ENCODE assay signal across 8 cellular contexts in genomic region chr6:45714795-45715507, GRCh38.
DNase-seq lines count a peak whose midpoint lies in the region; ATAC-seq, FAIRE-seq and TF ChIP-seq lines count a peak whose summit lies in the region.

No MANE protein-coding gene starts in this region.

- H3K4me1 ChIP-seq in mucosa of rectum (ENCODE audit: control insufficient read depth in 2 of 2, insufficient read depth in 2 of 2, low read length in 2 of 2): peaks cover 0 to 2% of the 10 kb centered on the region in 2 donors

- H3K4me3 ChIP-seq in epithelial cell of esophagus (ENCODE audit: low read length) (no peak overlapping the region), mucosa of rectum (ENCODE audit: low read length in 2 of 2) (peak overlapping the region in 1 of 2 donors; percentile 40)

- H3K36me3 ChIP-seq in mucosa of rectum (ENCODE audit: control insufficient read depth in 2 of 2, insufficient read depth in 2 of 2, low read length in 2 of 2): no peaks in the 10 kb centered on the region

- peak; percentile 31 for ATAC-seq in HG03439 (IDR thresholded peaks at IDR 0.05; ENCODE audit: unreplicated experiment)

- no peak overlapping the region for H3K27ac ChIP-seq in mucosa of rectum (ENCODE audit: low read depth in 2 of 2, low read length in 2 of 2)

- H3K27me3 ChIP-seq in mucosa of rectum (ENCODE audit: control insufficient read depth in 2 of 2, insufficient read depth in 2 of 2, low read length in 2 of 2): no peaks in the 10 kb centered on the region

- FAIRE-seq in urothelium cell line (lab: Jason Lieb, UNC): no peak

- H3K9ac ChIP-seq in mucosa of rectum (ENCODE audit: low read depth in 1 of 2, low read length in 2 of 2): peak overlapping the region; percentile 11 to 47

- no peaks in the 10 kb centered on the region for H3K9me3 ChIP-seq in mucosa of rectum (ENCODE audit: control insufficient read depth in 2 of 2, low read length in 2 of 2)

- TF ChIP-seq CTCF in epithelial cell of esophagus (IDR thresholded peaks at IDR 0.05; ENCODE audit: insufficient read depth, low read depth, low read length, missing control alignments): peak; percentile 98

- DNase-seq in activated gamma-delta T cell treated with Interleukin-2 at 50 U/mL for 16 hours: peak; percentile 45
- no peak for DNase-seq in activated gamma-delta T cell (lab: John Stamatoyannopoulos, UW)
- peak; percentile 70 for DNase-seq in NCI-H82 treated with DMSO at 0.1 percent for 48 hours (lab: John Stamatoyannopoulos, UW; ENCODE audit: unreplicated experiment)
- DNase-seq in activated CD8-positive, alpha-beta memory T cell treated with anti-CD3 and anti-CD28 coated beads, Interleukin-2, amount 50 U/mL, for 4 hours: peak; percentile 33
- DNase-seq in epithelial cell of esophagus (ENCODE audit: low read depth): peak; percentile 81
- peak; percentile 85 for DNase-seq in urothelium cell line (ENCODE audit: low spot score)
